In genomic region chr9:6068983-6069382, GRCh38 we compare ENCODE assay signal across 8 cellular contexts. TPM values are rescaled to one million over a fixed set of nuclear protein-coding genes. Genes with fewer than 3 reads are reported as not detected.
DNase-seq lines count a peak whose midpoint lies in the region; ATAC-seq and TF ChIP-seq lines count a peak whose summit lies in the region.

No MANE protein-coding gene starts in this region.

- no peak overlapping the region for H3K4me3 ChIP-seq in PC-3 (ENCODE audit: low read length)
- no peak overlapping the region for H3K4me3 ChIP-seq in suprapubic skin

- no peaks in the 10 kb centered on the region for H3K9me2 ChIP-seq in PC-3 (replicated peaks; ENCODE audit: low read length)

- TF ChIP-seq CTCF in GM20000 (IDR thresholded peaks at IDR 0.05; ENCODE audit: extremely low read depth, missing control alignments) = no peak
- TF ChIP-seq CTCF in PC-3 (conservative IDR thresholded peaks at IDR 0.05; ENCODE audit: low read depth, low read length) = no peak
- no peak for TF ChIP-seq CTCF in suprapubic skin (IDR thresholded peaks at IDR 0.05)

- no peaks in the 10 kb centered on the region for H3K79me2 ChIP-seq in PC-3 (ENCODE audit: low read length)

- POLR2A ChIA-PET in PC-3 (lab: Charles Lee; ENCODE audit: unreplicated experiment) = no interaction called here

- H3K9me3 ChIP-seq in PC-3 (ENCODE audit: low read length) (no peaks in the 10 kb centered on the region), suprapubic skin (no peaks in the 10 kb centered on the region)

- peak; percentile 88 for ATAC-seq in HG03520 (IDR thresholded peaks at IDR 0.05; ENCODE audit: unreplicated experiment)
- ATAC-seq in PC-3 = no peak

- intact Hi-C loops in PC-3 (cut with micrococcal nuclease) = no loop called here

- H3K27me3 ChIP-seq in PC-3 (ENCODE audit: low read length) = no peaks in the 10 kb centered on the region
- no peaks in the 10 kb centered on the region for H3K27me3 ChIP-seq in suprapubic skin

- TF ChIP-seq POLR2A in suprapubic skin (IDR thresholded peaks at IDR 0.05) = no peak

- no peak overlapping the region for H3K4me2 ChIP-seq in PC-3 (ENCODE audit: low read length)

- H3K27ac ChIP-seq in PC-3 (ENCODE audit: low read length) = no peak overlapping the region
- H3K27ac ChIP-seq in suprapubic skin = no peak overlapping the region

- DNase-seq in GDM1 (lab: John Stamatoyannopoulos, UW) (peak; percentile 10), GM20000 (ENCODE audit: low spot score) (peak; percentile 70), PC-3 (no peak), suprapubic skin (ENCODE audit: low spot score in 2 of 2) (no peak), COR-L47 (lab: John Stamatoyannopoulos, UW) (no peak)
- peak; percentile 68 for DNase-seq in central memory CD4-positive, alpha-beta T cell
- DNase-seq in activated effector memory CD4-positive, alpha-beta T cell treated with anti-CD3 and anti-CD28 coated beads, Interleukin-2, amount 50 U/mL, for 16 hours = no peak

- no peak for TF ChIP-seq EP300 in suprapubic skin (IDR thresholded peaks at IDR 0.05)

- CTCF ChIA-PET in PC-3 (lab: Charles Lee) = no interaction called here

- no peak overlapping the region for H2AFZ ChIP-seq in PC-3 (ENCODE audit: low read length)

- H3K36me3 ChIP-seq in PC-3 (ENCODE audit: low read depth, low read length) (no peaks in the 10 kb centered on the region), suprapubic skin (no peaks in the 10 kb centered on the region)

- H3K9ac ChIP-seq in PC-3 (ENCODE audit: low read length) = no peak overlapping the region

- no peaks in the 10 kb centered on the region for H4K20me1 ChIP-seq in PC-3 (ENCODE audit: low read length)

- peaks cover 12% of the 10 kb centered on the region; the same call in 1 of the 2 replicates for H3K4me1 ChIP-seq in PC-3 (ENCODE audit: insufficient read depth, low read length)
- no peaks in the 10 kb centered on the region for H3K4me1 ChIP-seq in suprapubic skin

- no peaks in the 10 kb centered on the region for H3F3A ChIP-seq in PC-3 (ENCODE audit: low read length, unreplicated experiment)

- BruUV-seq in PC-3 (replicated peaks; lab: Mats Ljungman, UMichigan) = no TSS peak

RNA-seq across cellular contexts. Expression of gene RANBP6, which starts 53.6 kb away (rescaled TPM):
- total RNA-seq in PC-3 (2014; rRNA removed) (11.6 and 14.1 TPM in 2 replicates), suprapubic skin (10 to 100 TPM; 11.7 to 33.9 (median 16.9) TPM)

Comparison
In these comparisons a context has a peak if more than half of its experiments do, and no peak if none do; other contexts are left out.
1. DNase-seq: peak in GDM1 (single experiment), GM20000 (single experiment) and central memory CD4-positive, alpha-beta T cell (single experiment); none in PC-3 (single experiment), suprapubic skin (0 of 2), activated effector memory CD4-positive, alpha-beta T cell treated with anti-CD3 and anti-CD28 coated beads, Interleukin-2, amount 50 U/mL, for 16 hours (single experiment) and COR-L47 (single experiment).